Comparison of ENCODE assay signal across 9 cellular contexts in genomic region chr1:119141020-119141424, GRCh38. TPM values are rescaled to one million over a fixed set of nuclear protein-coding genes. Genes with fewer than 3 reads are reported as not detected.
DNase-seq lines count a peak whose midpoint lies in the region; ATAC-seq and TF ChIP-seq lines count a peak whose summit lies in the region.
"Had no signal": no experiment of that assay in that cellular context is flagged by ENCODE, and none has a peak within 500 bp of the region (broad histone marks: within the 10 kb centered on the region; RNA-seq: fewer than 3 reads in every experiment).

No MANE protein-coding gene starts in this region.

- no peaks in the 10 kb centered on the region for H3K9me3 ChIP-seq in CD4-positive, CD25-positive, alpha-beta regulatory T cell (ENCODE audit: control insufficient read depth in 2 of 2, low read length in 2 of 2)
- H3K9me3 ChIP-seq in mesenchymal stem cell (ENCODE audit: control insufficient read depth, low read length), result no peaks in the 10 kb centered on the region
- no peaks in the 10 kb centered on the region for H3K9me3 ChIP-seq in stomach

- peak in 2 of 3 donors; percentile 1 to 66 for DNase-seq in CD4-positive, CD25-positive, alpha-beta regulatory T cell
- DNase-seq in HFFc6 (no peak), T-helper 1 cell (peak in 3 of 5 donors; percentile 3 to 62 (median 5)), chondrocyte (ENCODE audit: low spot score) (no peak), mesenchymal stem cell (no peak), stomach (no peak), HCEC 1CT (no peak)

- no peaks in the 10 kb centered on the region for H3K9me3 Mint-ChIP-seq in CD4-positive, CD25-positive, alpha-beta regulatory T cell
- H3K9me3 Mint-ChIP-seq in HFFc6 (no peaks in the 10 kb centered on the region), chondrocyte (ENCODE audit: low read depth) (no peaks in the 10 kb centered on the region)
- H3K9me3 Mint-ChIP-seq: stimulated activated naive CD8-positive, alpha-beta T cell treated with anti-CD3 and anti-CD28 coated beads, Interleukin-15, Interleukin-2, amounts not matched to agents 100 ng/mL and 50 ng/mL, for 24 hours had no signal

- TF ChIP-seq EP300 in stomach (IDR thresholded peaks at IDR 0.05), result no peak

- no peak overlapping the region for H4K91ac ChIP-seq in mesenchymal stem cell (ENCODE audit: low read length)

- H3K14ac ChIP-seq in mesenchymal stem cell (ENCODE audit: low read length in 2 of 2), result no peak overlapping the region

- no peak overlapping the region for H2AFZ ChIP-seq in mesenchymal stem cell (ENCODE audit: low read depth, low read length)

- no peaks in the 10 kb centered on the region for H3K27me3 ChIP-seq in CD4-positive, CD25-positive, alpha-beta regulatory T cell (ENCODE audit: control insufficient read depth, insufficient read depth, low read length)
- H3K27me3 ChIP-seq in mesenchymal stem cell (ENCODE audit: control insufficient read depth in 1 of 2, insufficient read depth in 1 of 2, low read length in 2 of 2), result no peaks in the 10 kb centered on the region
- H3K27me3 ChIP-seq in stomach, result no peaks in the 10 kb centered on the region

- H3K9ac ChIP-seq in mesenchymal stem cell (ENCODE audit: low read length), result peak overlapping the region; percentile 97

- peak overlapping the region; percentile 61 for H2AK5ac ChIP-seq in mesenchymal stem cell (ENCODE audit: low read length, severe bottlenecking)

- no peak for ATAC-seq in CD4-positive, CD25-positive, alpha-beta regulatory T cell (ENCODE audit: low read depth in 2 of 2)
- no peak for ATAC-seq in GM18505 (IDR thresholded peaks at IDR 0.05; ENCODE audit: unreplicated experiment)

- 67% methylated on average over 11 of the region's 11 CpGs for WGBS in mesenchymal stem cell
- WGBS in stomach, 5 donors, result 40 to 61% (median 46%) methylated on average over 11 of the region's 11 CpGs

- peaks cover 27% of the 10 kb centered on the region for H3K4me1 ChIP-seq in CD4-positive, CD25-positive, alpha-beta regulatory T cell (ENCODE audit: control insufficient read depth, insufficient read depth, low read length, poor library complexity, severe bottlenecking)
- H3K4me1 ChIP-seq in mesenchymal stem cell (ENCODE audit: control insufficient read depth, insufficient read depth, low read depth, low read length) (peaks cover 7% of the 10 kb centered on the region), stomach (peaks cover 9 to 30% (median 27%) of the 10 kb centered on the region in 4 donors)

- H2BK12ac ChIP-seq in mesenchymal stem cell (ENCODE audit: low read length in 2 of 2), result no peak overlapping the region

- H3K4me3 ChIP-seq in CD4-positive, CD25-positive, alpha-beta regulatory T cell (ENCODE audit: low read depth, low read length), result peak overlapping the region; percentile 91
- H3K4me3 ChIP-seq in mesenchymal stem cell (ENCODE audit: insufficient read depth in 1 of 2, low read depth in 1 of 2, low read length in 2 of 2), result peak overlapping the region; percentile 31 to 88
- peak overlapping the region; percentile 54 to 61 (median 58) for H3K4me3 ChIP-seq in stomach

- H2BK5ac ChIP-seq in mesenchymal stem cell (ENCODE audit: low read depth, low read length, poor library complexity, severe bottlenecking), result no peak overlapping the region

- no peak overlapping the region for H3K4me3 Mint-ChIP-seq in CD4-positive, CD25-positive, alpha-beta regulatory T cell
- H3K4me3 Mint-ChIP-seq in HFFc6 (no peak overlapping the region), chondrocyte (ENCODE audit: unreplicated experiment) (no peak overlapping the region)
- H3K4me3 Mint-ChIP-seq: stimulated activated naive CD8-positive, alpha-beta T cell treated with anti-CD3 and anti-CD28 coated beads, Interleukin-15, Interleukin-2, amounts not matched to agents 100 ng/mL and 50 ng/mL, for 24 hours had no signal

- H3K36me3 Mint-ChIP-seq in CD4-positive, CD25-positive, alpha-beta regulatory T cell, result peaks cover 8% of the 10 kb centered on the region
- peaks cover 8% of the 10 kb centered on the region; the same call in 1 of the 2 replicates for H3K36me3 Mint-ChIP-seq in HFFc6 (ENCODE audit: low read depth)
- no peaks in the 10 kb centered on the region for H3K36me3 Mint-ChIP-seq in chondrocyte (ENCODE audit: low read depth)

- no peaks in the 10 kb centered on the region for H3K27me3 Mint-ChIP-seq in CD4-positive, CD25-positive, alpha-beta regulatory T cell
- H3K27me3 Mint-ChIP-seq in HFFc6 (ENCODE audit: insufficient read depth) (no peaks in the 10 kb centered on the region), chondrocyte (ENCODE audit: low read depth) (no peaks in the 10 kb centered on the region)
- H3K27me3 Mint-ChIP-seq: stimulated activated naive CD8-positive, alpha-beta T cell treated with anti-CD3 and anti-CD28 coated beads, Interleukin-15, Interleukin-2, amounts not matched to agents 100 ng/mL and 50 ng/mL, for 24 hours had no signal

- no peak overlapping the region for H3K23ac ChIP-seq in mesenchymal stem cell (ENCODE audit: low read length in 2 of 2)

- H2BK120ac ChIP-seq in mesenchymal stem cell (ENCODE audit: low read depth, low read length), result no peak overlapping the region

- peak overlapping the region; percentile 62 for H3K4me2 ChIP-seq in mesenchymal stem cell (ENCODE audit: low read length, poor library complexity, severe bottlenecking)

- peaks cover 0 to 30% (median 11%) of the 10 kb centered on the region in 4 donors for H3K4me1 Mint-ChIP-seq in CD4-positive, CD25-positive, alpha-beta regulatory T cell
- H3K4me1 Mint-ChIP-seq in HFFc6 (ENCODE audit: low read depth) (peaks cover 30% of the 10 kb centered on the region), chondrocyte (ENCODE audit: low read depth) (peaks cover 3% of the 10 kb centered on the region)

- TF ChIP-seq POLR2A in stomach (IDR thresholded peaks at IDR 0.05) (no peak), GM18505 (IDR thresholded peaks at IDR 0.05; ENCODE audit: borderline replicate concordance, extremely low read depth, insufficient read depth, insufficient read length) (no peak)

- H3K18ac ChIP-seq in mesenchymal stem cell (ENCODE audit: low read depth in 1 of 2, low read length in 2 of 2), result no peak overlapping the region

- no peak overlapping the region for H3K27ac Mint-ChIP-seq in CD4-positive, CD25-positive, alpha-beta regulatory T cell
- no peak overlapping the region for H3K27ac Mint-ChIP-seq in HFFc6
- no peak overlapping the region for H3K27ac Mint-ChIP-seq in chondrocyte (ENCODE audit: unreplicated experiment)
- H3K27ac Mint-ChIP-seq: stimulated activated naive CD8-positive, alpha-beta T cell treated with anti-CD3 and anti-CD28 coated beads, Interleukin-15, Interleukin-2, amounts not matched to agents 100 ng/mL and 50 ng/mL, for 24 hours had no signal

- H2BK15ac ChIP-seq in mesenchymal stem cell (ENCODE audit: low read depth, poor library complexity, severe bottlenecking), result no peak overlapping the region

- H3K36me3 ChIP-seq in CD4-positive, CD25-positive, alpha-beta regulatory T cell (ENCODE audit: control insufficient read depth, insufficient read depth, low read length), result no peaks in the 10 kb centered on the region
- H3K36me3 ChIP-seq in mesenchymal stem cell (ENCODE audit: control insufficient read depth in 1 of 2, insufficient read depth in 2 of 2, low read depth in 1 of 2, low read length in 2 of 2) (no peaks in the 10 kb centered on the region), stomach (peaks cover 0 to 11% (median 3%) of the 10 kb centered on the region in 4 donors)

- intact Hi-C loops in stomach (cut with DNase I; ENCODE audit: low total_unique reads), result no loop called here

- H4K8ac ChIP-seq in mesenchymal stem cell (ENCODE audit: low read length), result peak overlapping the region; percentile 78

- H3K79me1 ChIP-seq in mesenchymal stem cell (replicated peaks; ENCODE audit: low read length, poor library complexity, severe bottlenecking), result peaks cover 9% of the 10 kb centered on the region

- H3K27ac ChIP-seq in CD4-positive, CD25-positive, alpha-beta regulatory T cell (ENCODE audit: insufficient read depth, low read length, poor library complexity, severe bottlenecking), result peak overlapping the region; percentile 100
- peak overlapping the region; percentile 76 for H3K27ac ChIP-seq in mesenchymal stem cell (ENCODE audit: low read length, poor library complexity, severe bottlenecking)
- H3K27ac ChIP-seq in stomach, result peak overlapping the region; percentile 93 to 99 (median 97)

- peak; percentile 69 for TF ChIP-seq CTCF in HFFc6 (IDR thresholded peaks at IDR 0.05)
- TF ChIP-seq CTCF in chondrocyte (IDR thresholded peaks at IDR 0.05), result peak; percentile 74
- no peak for TF ChIP-seq CTCF in stomach (IDR thresholded peaks at IDR 0.05)

- H3K4ac ChIP-seq in mesenchymal stem cell (ENCODE audit: low read depth in 1 of 2, low read length in 2 of 2), result peak overlapping the region; percentile 5 to 57

RNA-seq across cellular contexts. Expression of gene WARS2, which starts 0.6 kb away (rescaled TPM):
- total RNA-seq in CD4-positive, CD25-positive, alpha-beta regulatory T cell, result 23.0 TPM
- polyA plus RNA-seq in CD4-positive, CD25-positive, alpha-beta regulatory T cell, result 10 to 100 TPM; 13.9 to 17.4 (median 16.8) TPM
- total RNA-seq in HFFc6 (2021; fragmentation: NEBNext Ultra II Directional; extraction: Animal tissue kit (Norgen Biotek cat#: 25700)), result 10 to 100 TPM; 10.5 to 14.8 (median 12.9) TPM
- 9.0 to 12.4 TPM (median 9.4 TPM) in 3 replicates for total RNA-seq in chondrocyte
- polyA plus RNA-seq in mesenchymal stem cell (2013, experiment 1 of 2), result 8.6 TPM
- polyA plus RNA-seq in mesenchymal stem cell (2013, experiment 2 of 2), result 8.7 TPM
- 10 to 100 TPM in 3 of 5 donors, 1 to 10 TPM in 2; 3.5 to 48.4 (median 13.6) TPM for total RNA-seq in stomach
- 10 to 100 TPM in 1 of 3 donors, 1 to 10 TPM in 2; 5.9 to 11.9 (median 6.4) TPM for polyA plus RNA-seq in stomach

Comparison
In these comparisons a context has a peak if more than half of its experiments do, and no peak if none do; other contexts are left out.
1. DNase-seq: peak in CD4-positive, CD25-positive, alpha-beta regulatory T cell (2 of 3) and T-helper 1 cell (3 of 5); none in HFFc6 (single experiment), chondrocyte (single experiment), mesenchymal stem cell (single experiment), stomach (single experiment) and HCEC 1CT (single experiment).
2. CTCF ChIP-seq: peak in HFFc6 (single experiment) and chondrocyte (single experiment); none in stomach (0 of 7).
3. Peak in every context shown above with its lines, with median percentiles within 50 percentile points of each other: H3K27ac ChIP-seq and H3K4me3 ChIP-seq.